In genomic region chr2:46094689-46095088, GRCh38 we compare ENCODE assay signal across 25 cellular contexts.
DNase-seq lines count a peak whose midpoint lies in the region; ATAC-seq, FAIRE-seq and TF ChIP-seq lines count a peak whose summit lies in the region.
"Had no signal": no experiment of that assay in that cellular context is flagged by ENCODE, and none has a peak within 500 bp of the region (broad histone marks: within the 10 kb centered on the region; RNA-seq: fewer than 3 reads in every experiment).

No MANE protein-coding gene starts in this region.

- peaks cover 5% of the 10 kb centered on the region; the same call in 1 of the 2 replicates for H3K9me3 ChIP-seq in SK-N-SH
- H3K9me3 ChIP-seq in GM23248 (ENCODE audit: low read depth) = no peaks in the 10 kb centered on the region
- no peaks in the 10 kb centered on the region for H3K9me3 ChIP-seq in pancreas
- H3K9me3 ChIP-seq: BLaER1 had no signal

- peaks cover 13% of the 10 kb centered on the region for H3K9me3 Mint-ChIP-seq in WTC11
- peaks cover 18% of the 10 kb centered on the region for H3K9me3 Mint-ChIP-seq in dendritic cell treated with granulocyte-macrophage colony-stimulating factor and Interleukin-4, amounts not matched to agents 40 ng/mL and 50 ng/mL, for 4 days
- H3K9me3 Mint-ChIP-seq: CD4-positive, CD25-positive, alpha-beta regulatory T cell had no signal

- H3K27ac ChIP-seq in SK-N-SH (ENCODE audit: low read depth in 2 of 2, low read length in 1 of 2) = no peak overlapping the region
- no peak overlapping the region for H3K27ac ChIP-seq in GM23248
- H3K27ac ChIP-seq in pancreas = no peak overlapping the region
- H3K27ac ChIP-seq: 22Rv1, BLaER1, C4-2B had no signal

- CTCF ChIA-PET in SK-N-SH (lab: Yijun Ruan, JAX) = interaction anchor here (0.7 to 1.4 kb wide), 2 partner anchors 200 to 457 kb away, joined by 3 to 4 read pairs; no protein-coding TSS in a partner anchor
- CTCF ChIA-PET in WTC11 (lab: Charles Lee) = no interaction called here

- H3K4me1 Mint-ChIP-seq in WTC11 = peaks cover 15% of the 10 kb centered on the region
- H3K4me1 Mint-ChIP-seq in dendritic cell treated with granulocyte-macrophage colony-stimulating factor and Interleukin-4, amounts not matched to agents 40 ng/mL and 50 ng/mL, for 4 days (ENCODE audit: low read depth) = peaks cover 39% of the 10 kb centered on the region
- H3K4me1 Mint-ChIP-seq: B cell had no signal

- peaks cover 2 to 16% of the 10 kb centered on the region in 2 experiments; a peak in 2 of 4 replicates for H3K4me1 ChIP-seq in SK-N-SH (ENCODE audit: control insufficient read depth in 1 of 2, insufficient read depth in 2 of 2, low read depth in 1 of 2, low read length in 1 of 2)
- peaks cover 37% of the 10 kb centered on the region for H3K4me1 ChIP-seq in GM23248 (ENCODE audit: insufficient read depth)
- no peaks in the 10 kb centered on the region for H3K4me1 ChIP-seq in pancreas
- H3K4me1 ChIP-seq: BLaER1 had no signal

- H2AFZ ChIP-seq in SK-N-SH (ENCODE audit: low read depth) (no peak overlapping the region), GM23248 (no peak overlapping the region)
- H2AFZ ChIP-seq: GM23338 had no signal

- TF ChIP-seq CTCF in SK-N-SH (IDR thresholded peaks at IDR 0.05) (no peak), WTC11 (IDR thresholded peaks at IDR 0.05) (no peak), pancreas (IDR thresholded peaks at IDR 0.05) (no peak)

- H3K36me3 ChIP-seq in SK-N-SH (replicated peaks in 1 of 2; ENCODE audit: control insufficient read depth in 1 of 2, insufficient read depth in 2 of 2, low read length in 1 of 2) = peaks cover 27 to 32% of the 10 kb centered on the region in 2 experiments
- no peaks in the 10 kb centered on the region for H3K36me3 ChIP-seq in GM23248 (ENCODE audit: low read depth)
- H3K36me3 ChIP-seq in pancreas = no peaks in the 10 kb centered on the region

- POLR2A ChIA-PET in SK-N-SH (lab: Yijun Ruan, JAX) (no interaction called here), WTC11 (lab: Charles Lee) (no interaction called here)

- TF ChIP-seq EP300 in SK-N-SH (IDR thresholded peaks at IDR 0.05; ENCODE audit: borderline replicate concordance in 1 of 2, low read depth in 1 of 2, low read length in 1 of 2) = no peak

- no peaks in the 10 kb centered on the region for H3K27me3 ChIP-seq in SK-N-SH (ENCODE audit: insufficient read depth)
- H3K27me3 ChIP-seq in GM23248 (replicated peaks; ENCODE audit: insufficient read depth) = no peaks in the 10 kb centered on the region
- no peaks in the 10 kb centered on the region for H3K27me3 ChIP-seq in pancreas
- H3K27me3 ChIP-seq: BLaER1 had no signal

- H3K27ac Mint-ChIP-seq in WTC11 = no peak overlapping the region
- peak overlapping the region; percentile 19 for H3K27ac Mint-ChIP-seq in dendritic cell treated with granulocyte-macrophage colony-stimulating factor and Interleukin-4, amounts not matched to agents 40 ng/mL and 50 ng/mL, for 4 days
- H3K27ac Mint-ChIP-seq: B cell; CD4-positive, CD25-positive, alpha-beta regulatory T cell; CD8-positive, alpha-beta T cell; GM23338; H9; HFFc6 had no signal

- H3K36me3 Mint-ChIP-seq in WTC11 = peaks cover 4% of the 10 kb centered on the region; the same call in 1 of the 2 replicates
- peaks cover 8% of the 10 kb centered on the region for H3K36me3 Mint-ChIP-seq in dendritic cell treated with granulocyte-macrophage colony-stimulating factor and Interleukin-4, amounts not matched to agents 40 ng/mL and 50 ng/mL, for 4 days (ENCODE audit: low read depth)

- H3K4me3 ChIP-seq in SK-N-SH (ENCODE audit: low read depth in 2 of 2, low read length in 1 of 2) (no peak overlapping the region), GM23248 (no peak overlapping the region), pancreas (no peak overlapping the region)
- H3K4me3 ChIP-seq: BLaER1, GM23338 had no signal

- 0 out of 2 replicates have a peak, but pooled peaks cover 6% of the 10 kb centered on the region for H3K79me2 ChIP-seq in SK-N-SH (ENCODE audit: insufficient read depth)
- H3K79me2 ChIP-seq in GM23248 (ENCODE audit: insufficient read depth) = no peaks in the 10 kb centered on the region

- TF ChIP-seq RAD21 in SK-N-SH (IDR thresholded peaks at IDR 0.05; ENCODE audit: low read length) = no peak

- no peaks in the 10 kb centered on the region; the same call in 1 of the 2 replicates for H3K27me3 Mint-ChIP-seq in WTC11 (ENCODE audit: low read depth)
- no peaks in the 10 kb centered on the region for H3K27me3 Mint-ChIP-seq in dendritic cell treated with granulocyte-macrophage colony-stimulating factor and Interleukin-4, amounts not matched to agents 40 ng/mL and 50 ng/mL, for 4 days
- H3K27me3 Mint-ChIP-seq: B cell; CD4-positive, CD25-positive, alpha-beta regulatory T cell had no signal

- no peak overlapping the region for H3K4me3 Mint-ChIP-seq in WTC11
- H3K4me3 Mint-ChIP-seq in dendritic cell treated with granulocyte-macrophage colony-stimulating factor and Interleukin-4, amounts not matched to agents 40 ng/mL and 50 ng/mL, for 4 days = no peak overlapping the region
- H3K4me3 Mint-ChIP-seq: B cell; CD4-positive, CD25-positive, alpha-beta regulatory T cell; CD8-positive, alpha-beta T cell; GM23338; H9; HFFc6 had no signal

- ATAC-seq in SK-N-SH treated with all-trans-retinoic acid at 6 μM for 48 hours = no peak
- ATAC-seq in WTC11 = no peak
- no peak for ATAC-seq in HG03108 (IDR thresholded peaks at IDR 0.05; ENCODE audit: unreplicated experiment)
- no peak for ATAC-seq in GM19463 (IDR thresholded peaks at IDR 0.05; ENCODE audit: unreplicated experiment)
- ATAC-seq in pancreas = no peak
- ATAC-seq: CD8-positive, alpha-beta T cell; GM23338; HCT116 had no signal

- in situ Hi-C loops in GM23248 (cut with MboI) = no loop called here

- H3K9me2 ChIP-seq in SK-N-SH (no peaks in the 10 kb centered on the region), GM23248 (ENCODE audit: insufficient read depth) (no peaks in the 10 kb centered on the region)

- H3F3A ChIP-seq in SK-N-SH (replicated peaks; ENCODE audit: insufficient read depth) (peaks cover 22% of the 10 kb centered on the region), GM23248 (ENCODE audit: insufficient read depth) (peaks cover 47% of the 10 kb centered on the region)

- no peak for FAIRE-seq in pancreas (lab: Jason Lieb, UNC)
- FAIRE-seq: A204.1, D721Med, GM12891 had no signal

- DNase-seq in SK-N-SH = no peak
- peak; percentile 15 for DNase-seq in GM23248
- DNase-seq in WTC11 (ENCODE audit: low spot score) = no peak
- DNase-seq in pancreas = no peak
- DNase-seq: CD4-positive, CD25-positive, alpha-beta regulatory T cell; CD8-positive, alpha-beta T cell; DMS 273 treated with DMSO at 0.1 percent for 48 hours; DMS79; EL; GDM1; H9; HFFc6 had no signal

- H3K4me2 ChIP-seq in SK-N-SH (no peak overlapping the region), GM23248 (ENCODE audit: unreplicated experiment) (no peak overlapping the region)
- H3K4me2 ChIP-seq: BLaER1, GM23338 had no signal

- no peak overlapping the region for H3K9ac ChIP-seq in SK-N-SH
- H3K9ac ChIP-seq in GM23248 = no peak overlapping the region
- H3K9ac ChIP-seq: BLaER1 had no signal

- intact Hi-C loops in dendritic cell treated with granulocyte-macrophage colony-stimulating factor and Interleukin-4, amounts not matched to agents 40 ng/mL and 50 ng/mL, for 4 days (cut with micrococcal nuclease) = no loop called here
- intact Hi-C loops in pancreas (cut with DNase I) = no loop called here

- H4K20me1 ChIP-seq in SK-N-SH (ENCODE audit: insufficient read depth) (no peaks in the 10 kb centered on the region), GM23248 (ENCODE audit: insufficient read depth) (no peaks in the 10 kb centered on the region)

- 95% methylated on average over 3 of the region's 3 CpGs for WGBS in SK-N-SH (ENCODE audit: low lambda C conversion rate)
- WGBS in GM23248 (ENCODE audit: low coverage in 1 of 2, low lambda C conversion rate in 2 of 2, missing lambda C conversion rate in 2 of 2), 2 experiments = 99 to 100% methylated on average over 3 of the region's 3 CpGs
- 82 to 83% methylated on average over 3 of the region's 3 CpGs for WGBS in pancreas, 2 donors

TF ChIP-seq in SK-N-SH treated with all-trans-retinoic acid at 6 μM for 48 hours, 23 proteins besides CTCF, POLR2A, EP300 and RAD21:
- TF ChIP-seq ZNF565 (CRISPR knock-in tag; conservative IDR thresholded peaks at IDR 0.05; ENCODE audit: low read depth) (0 out of 2 replicates have a peak, but pooled peaks have one; percentile 25), ESRRG (CRISPR knock-in tag; IDR thresholded peaks at IDR 0.05) (no peak), RARB (CRISPR knock-in tag; IDR thresholded peaks at IDR 0.05) (no peak)

TF ChIP-seq in SK-N-SH, 30 proteins besides CTCF, POLR2A, EP300 and RAD21 (continues in another document):
- no peak for TF ChIP-seq ELF1 (IDR thresholded peaks at IDR 0.05)
- TF ChIP-seq RFX5 (IDR thresholded peaks at IDR 0.05; ENCODE audit: low read length) = no peak
- TF ChIP-seq TAF1 (IDR thresholded peaks at IDR 0.05; ENCODE audit: borderline replicate concordance, low read depth, low read length) = no peak
- TF ChIP-seq NRF1 (IDR thresholded peaks at IDR 0.05; ENCODE audit: low read depth, low read length) = no peak
- no peak for TF ChIP-seq CHD2 (IDR thresholded peaks at IDR 0.05; ENCODE audit: low read length, partially characterized antibody)

TF ChIP-seq in WTC11, 78 proteins besides CTCF, POLR2A, EP300 and RAD21:
- TF ChIP-seq NR1H2 (CRISPR knock-in tag; IDR thresholded peaks at IDR 0.05) (no peak), ZNF317 (CRISPR knock-in tag; IDR thresholded peaks at IDR 0.05; ENCODE audit: borderline replicate concordance, low read depth) (peak; percentile 81; the same call in 1 of the 2 replicates)
